In the genomic region with DNA sequence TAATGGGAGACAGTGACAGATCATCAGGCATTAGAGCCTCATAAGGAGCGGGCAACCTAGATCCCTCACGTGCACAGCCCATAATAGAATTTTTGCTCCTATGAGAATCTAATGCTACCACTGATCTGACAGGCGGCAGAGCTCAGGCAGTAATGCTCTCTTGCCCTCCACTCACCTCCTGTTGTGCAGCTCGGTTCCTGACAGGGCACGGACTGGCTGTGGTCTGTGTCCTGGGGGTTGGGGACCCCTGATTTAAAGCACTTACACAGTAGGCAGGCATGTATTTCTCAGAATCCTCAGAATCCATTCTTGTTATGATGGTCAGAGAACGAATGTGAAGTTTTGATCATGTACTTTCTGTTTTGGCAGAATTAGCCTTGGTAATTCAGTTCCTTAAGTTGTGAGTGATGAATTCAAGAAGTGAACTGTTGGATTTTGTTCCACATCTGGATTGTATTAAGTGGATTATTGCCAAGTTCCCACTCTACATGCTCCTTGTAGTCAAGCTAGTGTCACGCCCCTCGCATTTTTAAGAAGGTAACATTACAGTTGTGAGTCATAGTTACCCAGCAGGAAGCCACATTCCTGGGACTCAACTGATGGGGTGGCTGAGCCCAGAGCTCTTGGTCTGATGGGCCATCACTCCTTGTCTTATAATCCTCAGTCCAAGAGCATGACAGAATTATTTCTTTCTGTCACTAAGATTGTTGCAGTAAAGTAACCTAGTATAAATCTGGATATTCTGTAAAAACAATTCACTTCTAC, we compare ENCODE assay signal across 13 cellular contexts.
DNase-seq lines count a peak whose midpoint lies in the region; ATAC-seq and TF ChIP-seq lines count a peak whose summit lies in the region.
"Had no signal": no experiment of that assay in that cellular context is flagged by ENCODE, and none has a peak within 500 bp of the region (broad histone marks: within the 10 kb centered on the region; RNA-seq: fewer than 3 reads in every experiment).

No MANE protein-coding gene starts in this region.

- no CpG with 5 or more reads among the region's 8 CpGs for WGBS in iPS DF 6.9 (ENCODE audit: insufficient coverage, insufficient read length)

- no peak for DNase-seq in left ventricle myocardium superior
- no peak for DNase-seq in Right ventricle myocardium inferior (ENCODE audit: missing footprints)
- DNase-seq in WTC11 (ENCODE audit: low spot score): peak; percentile 31
- DNase-seq in iPS DF 6.9 (ENCODE audit: low read depth, low spot score): peak; percentile 25
- no peak for DNase-seq in NCI-H2171 treated with DMSO at 0.1 percent for 48 hours (lab: John Stamatoyannopoulos, UW)
- DNase-seq: activated CD4-positive, alpha-beta T cell treated with anti-CD3 and anti-CD28 coated beads, Interleukin-2, amount 10 ng/mL, durations not matched to agents 24 days and 14 days; C1 segment of cervical spinal cord; NCI-H524 had no signal

- H3K36me3 Mint-ChIP-seq in WTC11: peaks cover 12% of the 10 kb centered on the region

- intact Hi-C loops in left ventricle myocardium superior (cut with micrococcal nuclease) (no loop called here), Right ventricle myocardium inferior (cut with DNase I) (no loop called here)

- no peaks in the 10 kb centered on the region for H3K36me3 ChIP-seq in iPS DF 6.9 (ENCODE audit: control insufficient read depth, insufficient read depth, low read length)
- H3K36me3 ChIP-seq: cardiac muscle cell, upper lobe of left lung had no signal

- no peaks in the 10 kb centered on the region for H3K27me3 ChIP-seq in iPS DF 6.9 (ENCODE audit: control insufficient read depth, insufficient read depth, low read length)
- H3K27me3 ChIP-seq: cardiac muscle cell, upper lobe of left lung had no signal

- no peak overlapping the region for H3K4me3 Mint-ChIP-seq in WTC11
- H3K4me3 Mint-ChIP-seq: activated CD4-positive, alpha-beta T cell treated with anti-CD3 and anti-CD28 coated beads, Interleukin-2, amount 10 ng/mL, durations not matched to agents 24 days and 14 days had no signal

- no peaks in the 10 kb centered on the region for H3K27me3 Mint-ChIP-seq in WTC11 (ENCODE audit: low read depth)
- H3K27me3 Mint-ChIP-seq: activated CD4-positive, alpha-beta T cell treated with anti-CD3 and anti-CD28 coated beads, Interleukin-2, amount 10 ng/mL, durations not matched to agents 24 days and 14 days had no signal

- no peak overlapping the region for H3K27ac ChIP-seq in iPS DF 6.9 (ENCODE audit: low read length)
- H3K27ac ChIP-seq: cardiac muscle cell, upper lobe of left lung had no signal

- H3K4me1 Mint-ChIP-seq in WTC11: peaks cover 63% of the 10 kb centered on the region
- H3K4me1 Mint-ChIP-seq: activated CD4-positive, alpha-beta T cell treated with anti-CD3 and anti-CD28 coated beads, Interleukin-2, amount 10 ng/mL, durations not matched to agents 24 days and 14 days had no signal

- peak; percentile 46 for ATAC-seq in left ventricle myocardium superior
- ATAC-seq in Right ventricle myocardium inferior: no peak
- peak; percentile 78 for ATAC-seq in WTC11
- no peak for ATAC-seq in HG03378 (IDR thresholded peaks at IDR 0.05; ENCODE audit: unreplicated experiment)
- ATAC-seq in GM18861 (IDR thresholded peaks at IDR 0.05; ENCODE audit: unreplicated experiment): no peak
- ATAC-seq in HG02840 (IDR thresholded peaks at IDR 0.05; ENCODE audit: low FRiP score, unreplicated experiment): no peak

- no peak for TF ChIP-seq CTCF in WTC11 (IDR thresholded peaks at IDR 0.05)

- H3K9me3 ChIP-seq in iPS DF 6.9 (ENCODE audit: control insufficient read depth, insufficient read depth, low read length): no peaks in the 10 kb centered on the region
- H3K9me3 ChIP-seq: upper lobe of left lung had no signal

- no peaks in the 10 kb centered on the region for H3K9me3 Mint-ChIP-seq in WTC11
- H3K9me3 Mint-ChIP-seq: activated CD4-positive, alpha-beta T cell treated with anti-CD3 and anti-CD28 coated beads, Interleukin-2, amount 10 ng/mL, durations not matched to agents 24 days and 14 days had no signal

- peak overlapping the region; percentile 92 for H3K27ac Mint-ChIP-seq in WTC11
- H3K27ac Mint-ChIP-seq: activated CD4-positive, alpha-beta T cell treated with anti-CD3 and anti-CD28 coated beads, Interleukin-2, amount 10 ng/mL, durations not matched to agents 24 days and 14 days had no signal

- H3K4me3 ChIP-seq in iPS DF 6.9 (ENCODE audit: low read length): no peak overlapping the region
- H3K4me3 ChIP-seq: cardiac muscle cell, upper lobe of left lung had no signal

- POLR2A ChIA-PET in WTC11 (lab: Charles Lee): no interaction called here

- H3K4me1 ChIP-seq in iPS DF 6.9 (ENCODE audit: control insufficient read depth, insufficient read depth, low read length): peaks cover 5% of the 10 kb centered on the region

- CTCF ChIA-PET in WTC11 (lab: Charles Lee): interaction anchor here (0.9 kb wide), 1 partner anchor 99 kb away, joined by 3 read pairs; no protein-coding TSS in a partner anchor

TF ChIP-seq in WTC11, 78 proteins besides CTCF, POLR2A, EP300 and RAD21:
- TF ChIP-seq TEAD4 (CRISPR knock-in tag; IDR thresholded peaks at IDR 0.05) (peak; percentile 66; the same call in 1 of the 2 replicates), TEAD1 (CRISPR knock-in tag; IDR thresholded peaks at IDR 0.05) (peak; percentile 64; the same call in 1 of the 2 replicates), TP53 (CRISPR knock-in tag; IDR thresholded peaks at IDR 0.05) (no peak)
- TF ChIP-seq, protein P1, sequence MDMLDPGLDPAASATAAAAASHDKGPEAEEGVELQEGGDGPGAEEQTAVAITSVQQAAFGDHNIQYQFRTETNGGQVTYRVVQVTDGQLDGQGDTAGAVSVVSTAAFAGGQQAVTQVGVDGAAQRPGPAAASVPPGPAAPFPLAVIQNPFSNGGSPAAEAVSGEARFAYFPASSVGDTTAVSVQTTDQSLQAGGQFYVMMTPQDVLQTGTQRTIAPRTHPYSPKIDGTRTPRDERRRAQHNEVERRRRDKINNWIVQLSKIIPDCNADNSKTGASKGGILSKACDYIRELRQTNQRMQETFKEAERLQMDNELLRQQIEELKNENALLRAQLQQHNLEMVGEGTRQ (CRISPR knock-in tag; IDR thresholded peaks at IDR 0.05): no peak
- TF ChIP-seq, protein P2, sequence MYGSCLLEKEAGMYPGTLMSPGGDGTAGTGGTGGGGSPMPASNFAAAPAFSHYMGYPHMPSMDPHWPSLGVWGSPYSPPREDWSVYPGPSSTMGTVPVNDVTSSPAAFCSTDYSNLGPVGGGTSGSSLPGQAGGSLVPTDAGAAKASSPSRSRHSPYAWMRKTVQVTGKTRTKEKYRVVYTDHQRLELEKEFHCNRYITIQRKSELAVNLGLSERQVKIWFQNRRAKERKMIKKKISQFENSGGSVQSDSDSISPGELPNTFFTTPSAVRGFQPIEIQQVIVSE (CRISPR knock-in tag; IDR thresholded peaks at IDR 0.05; ENCODE audit: borderline replicate concordance): no peak
- TF ChIP-seq, protein P3, sequence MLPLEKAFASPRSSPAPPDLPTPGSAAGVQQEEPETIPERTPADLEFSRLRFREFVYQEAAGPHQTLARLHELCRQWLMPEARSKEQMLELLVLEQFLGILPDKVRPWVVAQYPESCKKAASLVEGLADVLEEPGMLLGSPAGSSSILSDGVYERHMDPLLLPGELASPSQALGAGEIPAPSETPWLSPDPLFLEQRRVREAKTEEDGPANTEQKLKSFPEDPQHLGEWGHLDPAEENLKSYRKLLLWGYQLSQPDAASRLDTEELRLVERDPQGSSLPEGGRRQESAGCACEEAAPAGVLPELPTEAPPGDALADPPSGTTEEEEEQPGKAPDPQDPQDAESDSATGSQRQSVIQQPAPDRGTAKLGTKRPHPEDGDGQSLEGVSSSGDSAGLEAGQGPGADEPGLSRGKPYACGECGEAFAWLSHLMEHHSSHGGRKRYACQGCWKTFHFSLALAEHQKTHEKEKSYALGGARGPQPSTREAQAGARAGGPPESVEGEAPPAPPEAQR (CRISPR knock-in tag; IDR thresholded peaks at IDR 0.05): no peak
TF ChIP-seq in WTC11: peak in this region for 2.

Comparison
In these comparisons a context has a peak if more than half of its experiments do, and no peak if none do; other contexts are left out.
1. ATAC-seq: peak in left ventricle myocardium superior (single experiment) and WTC11 (single experiment); none in Right ventricle myocardium inferior (single experiment), HG03378 (single experiment), GM18861 (single experiment) and HG02840 (single experiment).
2. DNase-seq: peak in WTC11 (single experiment) and iPS DF 6.9 (single experiment); none in left ventricle myocardium superior (single experiment), Right ventricle myocardium inferior (single experiment) and NCI-H2171 treated with DMSO at 0.1 percent for 48 hours (single experiment).